1 cellular context compared by ENCODE assay signal in the genomic region with DNA sequence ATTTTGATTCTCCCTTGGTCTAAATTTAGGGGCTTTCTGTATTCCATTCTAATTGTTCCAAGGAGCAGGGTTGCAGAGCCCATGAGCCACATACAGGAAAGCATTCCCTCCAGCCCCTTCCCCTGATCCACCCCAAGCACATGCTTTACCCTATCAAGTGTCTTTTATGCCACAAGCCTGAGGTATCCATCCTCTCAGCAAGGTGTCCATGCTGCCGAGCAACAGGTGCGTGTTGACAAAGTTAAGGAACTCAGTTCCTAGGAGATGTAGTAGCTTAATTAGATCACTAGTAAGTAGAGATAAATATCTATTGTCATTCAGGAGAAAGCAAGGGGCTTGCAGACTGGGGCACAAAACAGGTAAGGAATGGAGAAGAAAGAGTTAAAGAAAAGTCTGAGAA.
TF ChIP-seq lines count a peak whose summit lies in the region.

No MANE protein-coding gene starts in this region.

TF ChIP-seq in WTC11, 78 proteins besides CTCF, POLR2A, EP300 and RAD21 (continued from another document):
- TF ChIP-seq, protein P1, sequence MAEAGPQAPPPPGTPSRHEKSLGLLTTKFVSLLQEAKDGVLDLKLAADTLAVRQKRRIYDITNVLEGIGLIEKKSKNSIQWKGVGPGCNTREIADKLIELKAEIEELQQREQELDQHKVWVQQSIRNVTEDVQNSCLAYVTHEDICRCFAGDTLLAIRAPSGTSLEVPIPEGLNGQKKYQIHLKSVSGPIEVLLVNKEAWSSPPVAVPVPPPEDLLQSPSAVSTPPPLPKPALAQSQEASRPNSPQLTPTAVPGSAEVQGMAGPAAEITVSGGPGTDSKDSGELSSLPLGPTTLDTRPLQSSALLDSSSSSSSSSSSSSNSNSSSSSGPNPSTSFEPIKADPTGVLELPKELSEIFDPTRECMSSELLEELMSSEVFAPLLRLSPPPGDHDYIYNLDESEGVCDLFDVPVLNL (CRISPR knock-in tag; IDR thresholded peaks at IDR 0.05; ENCODE audit: borderline replicate concordance, low read depth), result no peak
- no peak for TF ChIP-seq ETV6 (CRISPR knock-in tag; IDR thresholded peaks at IDR 0.05)
- TF ChIP-seq EMX1 (CRISPR knock-in tag; IDR thresholded peaks at IDR 0.05), result no peak
- TF ChIP-seq ZNF121 (CRISPR knock-in tag; IDR thresholded peaks at IDR 0.05), result no peak
